ENCODE assay signal across 13 cellular contexts in genomic region chr9:16136961-16137360, GRCh38.
DNase-seq lines count a peak whose midpoint lies in the region; ATAC-seq and TF ChIP-seq lines count a peak whose summit lies in the region.
"Had no signal": no experiment of that assay in that cellular context is flagged by ENCODE, and none has a peak within 500 bp of the region (broad histone marks: within the 10 kb centered on the region; RNA-seq: fewer than 3 reads in every experiment).

No MANE protein-coding gene starts in this region.

- intact Hi-C loops in Right ventricle myocardium superior (cut with DNase I) (no loop called here), left ventricle myocardium inferior (cut with micrococcal nuclease) (loop anchor here (10.0 kb wide), 1 partner anchor 262 kb away; no protein-coding TSS in a partner anchor)

- TF ChIP-seq CTCF in right atrium auricular region (IDR thresholded peaks at IDR 0.05) (no peak), left ventricle myocardium inferior (IDR thresholded peaks at IDR 0.05; ENCODE audit: borderline replicate concordance) (no peak)

- no peak overlapping the region for H3K9ac ChIP-seq in adipocyte (ENCODE audit: low read length)

- no peaks in the 10 kb centered on the region for H3K27me3 ChIP-seq in right atrium auricular region
- H3K27me3 ChIP-seq in adipocyte (replicated peaks; ENCODE audit: control insufficient read depth, insufficient read depth, low read length): no peaks in the 10 kb centered on the region
- peaks cover 17% of the 10 kb centered on the region for H3K27me3 ChIP-seq in left ventricle myocardium inferior (ENCODE audit: low read depth)

- no peak overlapping the region for H3K27ac ChIP-seq in right atrium auricular region
- peak overlapping the region; percentile 42 for H3K27ac ChIP-seq in left ventricle myocardium inferior (replicated peaks)
- H3K27ac ChIP-seq: thoracic aorta had no signal

- H3K36me3 ChIP-seq in right atrium auricular region: no peaks in the 10 kb centered on the region
- no peaks in the 10 kb centered on the region for H3K36me3 ChIP-seq in adipocyte (ENCODE audit: control insufficient read depth, insufficient read depth, low read length, severe bottlenecking)
- H3K36me3 ChIP-seq in left ventricle myocardium inferior: no peaks in the 10 kb centered on the region
- H3K36me3 ChIP-seq: thoracic aorta had no signal

- peaks cover 0 to 9% of the 10 kb centered on the region in 2 donors for H3K4me1 ChIP-seq in right atrium auricular region
- peaks cover 46% of the 10 kb centered on the region for H3K4me1 ChIP-seq in adipocyte (ENCODE audit: control insufficient read depth, insufficient read depth, low read length)
- H3K4me1 ChIP-seq in left ventricle myocardium inferior: peaks cover 8% of the 10 kb centered on the region

- H3K4me3 ChIP-seq in right atrium auricular region (no peak overlapping the region), adipocyte (ENCODE audit: low read length) (no peak overlapping the region), left ventricle myocardium inferior (no peak overlapping the region)
- H3K4me3 ChIP-seq: thoracic aorta had no signal

- ATAC-seq in Right ventricle myocardium superior (ENCODE audit: poor library complexity): peak; percentile 61
- no peak for ATAC-seq in GM21515 (IDR thresholded peaks at IDR 0.05; ENCODE audit: unreplicated experiment)

- no peaks in the 10 kb centered on the region for H3K9me3 ChIP-seq in right atrium auricular region
- no peaks in the 10 kb centered on the region for H3K9me3 ChIP-seq in adipocyte (ENCODE audit: control insufficient read depth, low read length)
- H3K9me3 ChIP-seq in left ventricle myocardium inferior (replicated peaks): no peaks in the 10 kb centered on the region
- H3K9me3 ChIP-seq: thoracic aorta had no signal

- DNase-seq in Right ventricle myocardium superior (no peak), right atrium auricular region (ENCODE audit: low spot score) (no peak), adipocyte (ENCODE audit: low read depth) (peak; percentile 62), left ventricle myocardium inferior (peak; percentile 46), NCI-H187 treated with DMSO at 0.1 percent for 48 hours (lab: John Stamatoyannopoulos, UW) (no peak), mucosa of gallbladder (ENCODE audit: low spot score) (no peak), NCI-H2227 treated with DMSO at 0.1 percent for 48 hours (lab: John Stamatoyannopoulos, UW) (no peak)
- DNase-seq: activated CD4-positive, alpha-beta memory T cell treated with anti-CD3 and anti-CD28 coated beads, Interleukin-2, amount 10 ng/mL, durations not matched to agents 7 days and 5 days; activated effector memory CD4-positive, alpha-beta T cell treated with anti-CD3 and anti-CD28 coated beads, Interleukin-2, amount 50 U/mL, for 16 hours; NCI-H146; T1000 had no signal

Comparison
In these comparisons a context has a peak if more than half of its experiments do, and no peak if none do; other contexts are left out.
1. DNase-seq: peak in adipocyte (single experiment) and left ventricle myocardium inferior (single experiment); none in Right ventricle myocardium superior (single experiment), right atrium auricular region (single experiment), NCI-H187 treated with DMSO at 0.1 percent for 48 hours (single experiment), mucosa of gallbladder (single experiment) and NCI-H2227 treated with DMSO at 0.1 percent for 48 hours (single experiment).